20 cellular contexts compared by ENCODE assay signal in the genomic region with DNA sequence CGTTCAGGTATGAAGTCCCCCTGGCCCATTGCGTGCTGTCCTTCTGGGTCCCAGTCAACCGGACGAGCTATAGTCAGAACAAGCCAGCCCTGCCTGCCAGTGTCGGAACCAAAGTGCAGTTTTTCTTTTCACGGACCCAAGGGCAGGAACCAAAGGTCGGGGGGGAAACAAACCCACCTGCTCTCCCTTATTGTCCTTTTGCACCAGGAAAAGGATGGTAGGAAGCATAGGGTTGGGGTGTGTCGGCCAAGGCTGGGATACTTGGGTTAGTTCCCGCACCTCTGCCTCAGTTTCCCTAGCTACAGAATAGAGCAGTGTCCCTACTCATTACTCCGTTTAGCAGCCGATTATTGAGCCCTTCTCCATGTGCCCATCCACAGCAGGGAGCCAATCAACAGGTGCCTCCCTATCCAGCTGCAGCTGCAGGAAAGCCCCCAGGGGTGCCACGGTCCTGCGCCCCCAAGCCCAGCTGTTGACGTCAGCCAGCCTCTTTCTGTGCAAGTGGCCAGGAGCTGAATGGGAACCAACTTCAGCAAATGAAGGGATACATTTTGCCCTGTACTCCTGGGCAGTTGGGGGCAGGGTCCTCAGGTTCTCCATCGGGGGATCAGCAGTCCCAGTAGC.
"Had no signal": no experiment of that assay in that cellular context is flagged by ENCODE, and none has a peak within 500 bp of the region (broad histone marks: within the 10 kb centered on the region; RNA-seq: fewer than 3 reads in every experiment).

No MANE protein-coding gene starts in this region.

- H3K36me3 Mint-ChIP-seq: natural killer cell, type B pancreatic cell had no signal

- H3K36me3 ChIP-seq: ovary, uterus had no signal

- H3K79me2 ChIP-seq: parathyroid adenoma had no signal

- H3K9me3 Mint-ChIP-seq: naive thymus-derived CD4-positive, alpha-beta T cell; natural killer cell; nephron; stimulated activated memory B cell treated with anti-CD40 and anti-IgM and Interleukin-4, amounts not matched to agents 10 μg/mL and 1 μg/mL and 100 μg/mL, for 72 hours; stimulated activated naive CD8-positive, alpha-beta T cell treated with anti-CD3 and anti-CD28 coated beads, Interleukin-15, amount 100 ng/mL, for 72 hours; type B pancreatic cell had no signal

- H3K4me3 ChIP-seq: ovary, psoas muscle, sigmoid colon, suprapubic skin, testis, tibial artery, transverse colon, upper lobe of right lung, uterus had no signal

- H3K9ac ChIP-seq: parathyroid adenoma had no signal

- FAIRE-seq: small intestine had no signal

- H3K27me3 ChIP-seq: ovary, right lobe of liver, sigmoid colon, suprapubic skin, testis, tibial artery, transverse colon, upper lobe of right lung, uterus had no signal

- H3K4me1 Mint-ChIP-seq: naive thymus-derived CD4-positive, alpha-beta T cell; natural killer cell; nephron; stimulated activated naive CD8-positive, alpha-beta T cell treated with anti-CD3 and anti-CD28 coated beads, Interleukin-15, amount 100 ng/mL, for 72 hours had no signal

- H2AFZ ChIP-seq: parathyroid adenoma had no signal

- H3K27ac Mint-ChIP-seq: naive thymus-derived CD4-positive, alpha-beta T cell; natural killer cell; nephron; progenitor cell of endocrine pancreas; stimulated activated memory B cell treated with anti-CD40 and anti-IgM and Interleukin-4, amounts not matched to agents 10 μg/mL and 1 μg/mL and 100 μg/mL, for 72 hours; type B pancreatic cell had no signal

- DNase-seq: occipital lobe, tibial artery had no signal

- H3K27ac ChIP-seq: ovary, parathyroid adenoma, psoas muscle, sigmoid colon, suprapubic skin, testis, tibial artery, transverse colon, upper lobe of right lung, uterus had no signal

- H3K27me3 Mint-ChIP-seq: naive thymus-derived CD4-positive, alpha-beta T cell; progenitor cell of endocrine pancreas; stimulated activated memory B cell treated with anti-CD40 and anti-IgM and Interleukin-4, amounts not matched to agents 10 μg/mL and 1 μg/mL and 100 μg/mL, for 72 hours; stimulated activated naive CD8-positive, alpha-beta T cell treated with anti-CD3 and anti-CD28 coated beads, Interleukin-15, amount 100 ng/mL, for 72 hours; type B pancreatic cell had no signal

- H3K4me3 Mint-ChIP-seq: naive thymus-derived CD4-positive, alpha-beta T cell; natural killer cell; nephron; stimulated activated memory B cell treated with anti-CD40 and anti-IgM and Interleukin-4, amounts not matched to agents 10 μg/mL and 1 μg/mL and 100 μg/mL, for 72 hours; stimulated activated naive CD8-positive, alpha-beta T cell treated with anti-CD3 and anti-CD28 coated beads, Interleukin-15, amount 100 ng/mL, for 72 hours; type B pancreatic cell had no signal

- H3K9me3 ChIP-seq: ovary, psoas muscle, right lobe of liver, sigmoid colon, suprapubic skin, testis, tibial artery, transverse colon, upper lobe of right lung, uterus had no signal

- H3K4me1 ChIP-seq: parathyroid adenoma, sigmoid colon, suprapubic skin, tibial artery, transverse colon, upper lobe of right lung, uterus had no signal
